In the genomic region with DNA sequence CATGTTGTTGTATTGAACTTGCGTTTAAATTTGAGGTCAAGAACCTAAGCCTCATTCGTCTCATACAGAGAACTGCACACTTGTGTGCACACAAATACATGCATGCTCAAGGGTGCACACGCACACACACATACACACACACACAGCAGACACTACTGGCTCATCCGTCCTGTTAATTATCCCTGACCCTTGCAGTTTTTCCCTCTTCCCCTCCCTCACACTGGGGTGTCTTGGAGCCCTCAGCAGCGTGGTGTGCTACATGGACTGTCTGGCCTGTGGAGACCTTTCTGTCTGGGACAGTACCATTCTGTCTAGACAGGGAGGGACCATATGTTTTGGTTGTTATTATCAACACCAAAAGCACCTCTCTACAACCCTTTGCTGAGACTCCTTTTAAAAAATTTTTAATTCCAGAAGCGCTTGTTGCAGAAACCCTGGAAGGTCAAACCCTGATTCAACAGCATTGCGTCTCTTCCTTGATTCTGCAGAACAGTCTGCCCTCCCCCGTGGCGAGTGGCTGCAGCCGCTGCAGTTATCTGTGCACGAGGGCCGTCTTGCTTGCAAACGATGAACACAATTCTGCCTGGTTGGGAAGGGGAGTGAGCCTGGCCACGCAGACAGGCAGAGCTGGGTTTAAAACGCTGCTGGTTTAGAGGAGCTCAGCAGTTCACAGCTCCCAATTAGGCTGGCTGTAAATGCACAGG, we compare ENCODE assay signal across 9 cellular contexts.
A peak's percentile ranks its signal among the peaks of the same experiment; 100 is the strongest.
DNase-seq lines count a peak whose midpoint lies in the region; ATAC-seq, FAIRE-seq and TF ChIP-seq lines count a peak whose summit lies in the region.
"Had no signal": no experiment of that assay in that cellular context is flagged by ENCODE, and none has a peak within 500 bp of the region (broad histone marks: within the 10 kb centered on the region; RNA-seq: fewer than 3 reads in every experiment).

No MANE protein-coding gene starts in this region.

- no peak for TF ChIP-seq CTCF in breast epithelium (IDR thresholded peaks at IDR 0.05)
- no peak for TF ChIP-seq CTCF in right atrium auricular region (IDR thresholded peaks at IDR 0.05)

- no peak for FAIRE-seq in small intestine (lab: Jason Lieb, UNC)

- peak overlapping the region; percentile 68 for H3K9ac ChIP-seq in SK-N-MC (ENCODE audit: insufficient read length)

- peaks cover 13% of the 10 kb centered on the region for H3K27me3 Mint-ChIP-seq in activated T-cell treated with anti-CD3 and anti-CD28 coated beads, Interleukin-2, amount 50 U/mL, for 72 hours (ENCODE audit: low read depth)
- H3K27me3 Mint-ChIP-seq: memory B cell had no signal

- in situ Hi-C loops in T47D (cut with HindIII; ENCODE audit: low pct_unique_long_range_greater_than_20kb, low sequenced_read_pairs) = no loop called here
- in situ Hi-C loops in KBM-7 (cut with MboI; ENCODE audit: low pct_unique_long_range_greater_than_20kb, low sequenced_read_pairs) = no loop called here

- H3K27ac Mint-ChIP-seq in activated T-cell treated with anti-CD3 and anti-CD28 coated beads, Interleukin-2, amount 50 U/mL, for 72 hours = no peak overlapping the region
- H3K27ac Mint-ChIP-seq: memory B cell had no signal

- WGBS in small intestine, 3 donors = 12 to 23% (median 21%) methylated on average over 15 of the region's 15 CpGs

- intact Hi-C loops in breast epithelium (cut with DNase I; ENCODE audit: low total_unique reads) = no loop called here

- DNase-seq in T47D (ENCODE audit: low read depth in 1 of 2, low spot score in 1 of 2) = peak; percentile 4 to 28
- no peak for DNase-seq in breast epithelium (ENCODE audit: low spot score in 2 of 2)
- no peak for DNase-seq in SK-N-MC (ENCODE audit: low read depth, low spot score)
- DNase-seq in right atrium auricular region (ENCODE audit: low spot score) = no peak
- peak; percentile 49 for DNase-seq in small intestine
- no peak for DNase-seq in KBM-7
- DNase-seq in activated T-cell treated with anti-CD3 and anti-CD28 coated beads, Interleukin-2, amount 50 U/mL, for 72 hours = no peak
- no peak for DNase-seq in NCI-H2227 (lab: John Stamatoyannopoulos, UW; ENCODE audit: unreplicated experiment)

- H3K4me1 ChIP-seq in breast epithelium (no peaks in the 10 kb centered on the region), right atrium auricular region (peaks cover 0 to 10% of the 10 kb centered on the region in 2 donors), small intestine (ENCODE audit: control insufficient read depth in 2 of 2, insufficient read depth in 1 of 2, low read depth in 1 of 2, low read length in 1 of 2) (peaks cover 0 to 2% of the 10 kb centered on the region in 2 donors)

- H3K36me3 ChIP-seq in breast epithelium (no peaks in the 10 kb centered on the region), SK-N-MC (ENCODE audit: insufficient read depth, low read length) (no peaks in the 10 kb centered on the region), right atrium auricular region (no peaks in the 10 kb centered on the region), small intestine (ENCODE audit: control insufficient read depth in 2 of 2, insufficient read depth in 2 of 2, low read length in 2 of 2) (no peaks in the 10 kb centered on the region)

- H3K9me3 ChIP-seq in breast epithelium = no peaks in the 10 kb centered on the region
- H3K9me3 ChIP-seq in SK-N-MC (ENCODE audit: low read depth, low read length) = no peaks in the 10 kb centered on the region
- no peaks in the 10 kb centered on the region for H3K9me3 ChIP-seq in right atrium auricular region
- H3K9me3 ChIP-seq in small intestine (ENCODE audit: control insufficient read depth, low read depth) = no peaks in the 10 kb centered on the region

- H3K4me3 ChIP-seq in breast epithelium = peak overlapping the region in 1 of 3 donors; percentile 24
- peak overlapping the region; percentile 62 for H3K4me3 ChIP-seq in SK-N-MC
- no peak overlapping the region for H3K4me3 ChIP-seq in right atrium auricular region
- no peak overlapping the region for H3K4me3 ChIP-seq in small intestine (ENCODE audit: low read depth in 1 of 2, low read length in 2 of 2)

- H3K27me3 ChIP-seq in breast epithelium = no peaks in the 10 kb centered on the region
- no peaks in the 10 kb centered on the region for H3K27me3 ChIP-seq in right atrium auricular region
- no peaks in the 10 kb centered on the region for H3K27me3 ChIP-seq in small intestine (ENCODE audit: control insufficient read depth in 2 of 2, insufficient read depth in 2 of 2, low read length in 2 of 2)

- H3K9me3 Mint-ChIP-seq in activated T-cell treated with anti-CD3 and anti-CD28 coated beads, Interleukin-2, amount 50 U/mL, for 72 hours = no peaks in the 10 kb centered on the region

- no peak overlapping the region for H3K4me3 Mint-ChIP-seq in activated T-cell treated with anti-CD3 and anti-CD28 coated beads, Interleukin-2, amount 50 U/mL, for 72 hours
- H3K4me3 Mint-ChIP-seq: memory B cell had no signal

- no peaks in the 10 kb centered on the region for H3K36me3 Mint-ChIP-seq in activated T-cell treated with anti-CD3 and anti-CD28 coated beads, Interleukin-2, amount 50 U/mL, for 72 hours (ENCODE audit: insufficient read depth in 2 of 2)
- H3K36me3 Mint-ChIP-seq: memory B cell had no signal

- ATAC-seq in activated T-cell treated with anti-CD3 and anti-CD28 coated beads, Interleukin-2, amount 50 U/mL, for 72 hours (replicated peaks in 1 of 2) = no peak

- TF ChIP-seq POLR2A in breast epithelium (IDR thresholded peaks at IDR 0.05) = no peak

- H3K27ac ChIP-seq in breast epithelium (no peak overlapping the region), SK-N-MC (peak overlapping the region; percentile 98), right atrium auricular region (peak overlapping the region; percentile 9 to 32), small intestine (ENCODE audit: low read depth in 1 of 2, low read length in 1 of 2) (no peak overlapping the region)

- no peaks in the 10 kb centered on the region for H3K4me1 Mint-ChIP-seq in activated T-cell treated with anti-CD3 and anti-CD28 coated beads, Interleukin-2, amount 50 U/mL, for 72 hours (ENCODE audit: low read depth)
- H3K4me1 Mint-ChIP-seq: memory B cell had no signal

Comparison
In these comparisons a context has a peak if more than half of its experiments do, and no peak if none do; other contexts are left out.
1. DNase-seq: peak in T47D (2 of 2) and small intestine (single experiment); none in breast epithelium (0 of 2), SK-N-MC (single experiment), right atrium auricular region (single experiment), KBM-7 (single experiment), activated T-cell treated with anti-CD3 and anti-CD28 coated beads, Interleukin-2, amount 50 U/mL, for 72 hours (0 of 2) and NCI-H2227 (single experiment).
2. H3K27ac ChIP-seq: peak in SK-N-MC (single experiment) and right atrium auricular region (2 of 2); none in breast epithelium (0 of 2) and small intestine (0 of 2).